ENCODE assay signal across 24 cellular contexts in genomic region chr1:71417421-71417820, GRCh38.
"Had no signal": no experiment of that assay in that cellular context is flagged by ENCODE, and none has a peak within 500 bp of the region (broad histone marks: within the 10 kb centered on the region; RNA-seq: fewer than 3 reads in every experiment).

No MANE protein-coding gene starts in this region.

- DNase-seq: islet precursor cell; kidney glomerular epithelial cell; left cardiac atrium; mesendoderm; naive B cell; ovary; right lobe of liver; stimulated activated CD4-positive, alpha-beta T cell treated with anti-CD3 and anti-CD28 coated beads, Interleukin-1b, Interleukin-23, amount 100 ng/mL, for 48 hours; stimulated activated CD4-positive, alpha-beta T cell treated with anti-CD3 and anti-CD28 coated beads, Interleukin-2, amount 100 ng/mL, for 48 hours; stimulated activated CD4-positive, alpha-beta T cell treated with anti-CD3 and anti-CD28 coated beads, Interleukin-4, amount 100 ng/mL, for 4 hours; stimulated activated CD8-positive, alpha-beta memory T cell treated with anti-CD3 and anti-CD28 coated beads, Interleukin-4, amount 100 ng/mL, for 48 hours; stimulated activated naive CD4-positive, alpha-beta T cell treated with Interleukin-2 at 50 U/mL for 16 hours; stimulated activated naive CD8-positive, alpha-beta T cell treated with anti-CD3 and anti-CD28 coated beads, Interleukin-15, amount 100 ng/mL, for 72 hours; testis; thyroid gland; transverse colon; upper lobe of left lung had no signal

- ATAC-seq: left cardiac atrium; left lobe of liver; natural killer cell treated with Interleukin-12 subunit alpha and Interleukin-12 subunit beta and Interleukin-15 and Interleukin-18, amount 100 ng/mL, for 72 hours; right lobe of liver; stimulated activated memory B cell treated with anti-CD40 and anti-IgM and Interleukin-4, amounts not matched to agents 10 μg/mL and 1 μg/mL and 100 μg/mL, for 72 hours; stimulated activated naive CD8-positive, alpha-beta T cell treated with anti-CD3 and anti-CD28 coated beads, Interleukin-15, amount 100 ng/mL, for 72 hours had no signal

- H3K27me3 ChIP-seq: ovary, right atrium auricular region, right lobe of liver, testis, thyroid gland, transverse colon, upper lobe of left lung, vagina had no signal

- H3K36me3 ChIP-seq: ovary, right atrium auricular region, right lobe of liver, thyroid gland, transverse colon, upper lobe of left lung, vagina had no signal

- H3K4me1 ChIP-seq: right atrium auricular region, right lobe of liver, testis, thyroid gland, transverse colon, upper lobe of left lung, vagina had no signal

- H3K9me3 ChIP-seq: ovary, right atrium auricular region, right lobe of liver, testis, thyroid gland, transverse colon, upper lobe of left lung, vagina had no signal

- H3K4me3 ChIP-seq: lung, ovary, right atrium auricular region, right lobe of liver, smooth muscle cell, testis, thyroid gland, transverse colon, upper lobe of left lung, vagina had no signal

- H3K27ac ChIP-seq: ovary, right atrium auricular region, right lobe of liver, testis, thyroid gland, transverse colon, upper lobe of left lung, vagina had no signal
